8 cellular contexts compared by ENCODE assay signal in genomic region chr3:113947372-113948014, GRCh38. TPM values are rescaled to one million over a fixed set of nuclear protein-coding genes. Genes with fewer than 3 reads are reported as not detected.
DNase-seq lines count a peak whose midpoint lies in the region; ATAC-seq, FAIRE-seq and TF ChIP-seq lines count a peak whose summit lies in the region.

TSS of gene ZDHHC23 (plus strand) at chr3:113948013. CDS start at chr3:113948803, 790 bp downstream.

- no peaks in the 10 kb centered on the region for H3K9me3 Mint-ChIP-seq in GM23338

- no peaks in the 10 kb centered on the region for H3K9me3 ChIP-seq in suprapubic skin

- peaks cover 4% of the 10 kb centered on the region; the same call in 1 of the 3 replicates for H3K36me3 Mint-ChIP-seq in GM23338 (ENCODE audit: low read depth)

- WGBS in suprapubic skin = under 1% methylated on average over 27 of the region's 80 CpGs

- peak; percentile 58 for ATAC-seq in GM23338

- H3K36me3 ChIP-seq in GM23338 (ENCODE audit: insufficient read depth) (no peaks in the 10 kb centered on the region), suprapubic skin (no peaks in the 10 kb centered on the region)

- peak within 1 kb of the TSS; percentile 87; the same call in 1 of the 2 replicates for H3K27ac Mint-ChIP-seq in GM23338

- TF ChIP-seq EP300 in suprapubic skin (IDR thresholded peaks at IDR 0.05) = no peak

- peaks cover 9% of the 10 kb centered on the region for H3K27me3 Mint-ChIP-seq in GM23338 (ENCODE audit: insufficient read depth, low read depth, poor library complexity)

- H3K4me2 ChIP-seq in GM23338 = peak within 1 kb of the TSS; percentile 80

- DNase-seq in Daoy (ENCODE audit: low read depth) (peak; percentile 75), GM23338 (ENCODE audit: low spot score) (peak; percentile 76), Kasumi-1 (lab: John Stamatoyannopoulos, UW) (peak; percentile 55 to 63), RWPE1 (ENCODE audit: low spot score) (peak; percentile 73), activated gamma-delta T cell treated with Interleukin-2 at 50 U/mL for 16 hours (peak; percentile 50), frontal cortex (ENCODE audit: low spot score in 2 of 2) (peak; percentile 76 to 79), nucleus accumbens (lab: John Stamatoyannopoulos, UW) (peak in 36 of 56 donors; percentile 5 to 85 (median 41)), suprapubic skin (ENCODE audit: low spot score in 2 of 2) (peak; percentile 71 to 76)

- FAIRE-seq in frontal cortex (lab: Jason Lieb, UNC) = no peak

- peaks cover 8% of the 10 kb centered on the region; the same call in 1 of the 2 replicates for H3K27me3 ChIP-seq in GM23338 (ENCODE audit: insufficient read depth)
- no peaks in the 10 kb centered on the region for H3K27me3 ChIP-seq in suprapubic skin

- peaks cover 6% of the 10 kb centered on the region for H3F3A ChIP-seq in GM23338 (replicated peaks; ENCODE audit: low read depth)

- peak within 1 kb of the TSS; percentile 83 for H3K4me3 Mint-ChIP-seq in GM23338

- 0 out of 2 replicates have a peak, but pooled peaks cover 5% of the 10 kb centered on the region for H3K79me2 ChIP-seq in GM23338 (replicated peaks; ENCODE audit: insufficient read depth)

- peak within 1 kb of the TSS; percentile 17; the same call in 1 of the 2 replicates for H3K27ac ChIP-seq in GM23338 (ENCODE audit: low read depth)
- H3K27ac ChIP-seq in RWPE1 = peak within 1 kb of the TSS; percentile 73
- H3K27ac ChIP-seq in suprapubic skin = peak within 1 kb of the TSS; percentile 66

- peak within 1 kb of the TSS; percentile 92 for H2AFZ ChIP-seq in GM23338

- no peak for TF ChIP-seq CTCF in GM23338 (conservative IDR thresholded peaks at IDR 0.05; ENCODE audit: low read depth in 2 of 2)
- no peak for TF ChIP-seq CTCF in RWPE1 (conservative IDR thresholded peaks at IDR 0.05; ENCODE audit: low read depth)
- no peak for TF ChIP-seq CTCF in suprapubic skin (IDR thresholded peaks at IDR 0.05)

- H3K4me3 ChIP-seq in GM23338 (peak within 1 kb of the TSS; percentile 58), suprapubic skin (peak within 1 kb of the TSS; percentile 89)

- H3K4me1 Mint-ChIP-seq in GM23338 = peaks cover 20% of the 10 kb centered on the region

- TF ChIP-seq POLR2A in suprapubic skin (IDR thresholded peaks at IDR 0.05) = no peak

- no peaks in the 10 kb centered on the region for H4K20me1 ChIP-seq in GM23338 (replicated peaks; ENCODE audit: insufficient read depth)

- H3K4me1 ChIP-seq in GM23338 (ENCODE audit: insufficient read depth) = peaks cover 14% of the 10 kb centered on the region
- peaks cover 17% of the 10 kb centered on the region for H3K4me1 ChIP-seq in suprapubic skin

- CTCF ChIA-PET in RWPE1 (lab: Yijun Ruan, JAX) = no interaction called here

- H3K9me2 ChIP-seq in GM23338 (ENCODE audit: insufficient read depth) = no peaks in the 10 kb centered on the region

- POLR2A ChIA-PET in RWPE1 (lab: Yijun Ruan, JAX; ENCODE audit: low non-redundant PET) = no interaction called here

TF ChIP-seq in GM23338, 12 proteins besides CTCF, POLR2A, EP300 and RAD21 (continues in another document):
- TF ChIP-seq ZNF462 (CRISPR knock-in tag; IDR thresholded peaks at IDR 0.05) = no peak
- no peak for TF ChIP-seq ETS1 (IDR thresholded peaks at IDR 0.05)
- TF ChIP-seq STAT1 (IDR thresholded peaks at IDR 0.05; ENCODE audit: unreplicated experiment) = no peak
- no peak for TF ChIP-seq JUNB (IDR thresholded peaks at IDR 0.05; ENCODE audit: unreplicated experiment)

RNA-seq across cellular contexts. Expression of gene ZDHHC23, which starts in this region (rescaled TPM):
- 6.0 and 9.2 TPM in 2 replicates for total RNA-seq in Daoy (2014; rRNA removed; shearing (Covaris generic))
- total RNA-seq in GM23338 (2014; rRNA removed; shearing (Covaris generic)) = 14.5 and 14.8 TPM in 2 replicates
- polyA plus RNA-seq in GM23338 (2016; fragmentation: Nextera tagmentation; extraction: Ambion mirVana) = 2.7 and 3.5 TPM in 2 replicates
- 9.4 TPM for total RNA-seq in frontal cortex
- 10 to 100 TPM in 3 of 4 donors, 1 to 10 TPM in 1; 10.0 to 21.2 (median 13.0) TPM for total RNA-seq in suprapubic skin

Comparison
In these comparisons a context has a peak if more than half of its experiments do, and no peak if none do; other contexts are left out.
1. Peak in every context shown above with its lines: DNase-seq, ATAC-seq, H3K4me3 ChIP-seq and H3K27ac ChIP-seq.
2. H3K27ac ChIP-seq: peak in every context shown above with its lines; median percentile 73 in RWPE1; 66 in suprapubic skin; 17 in GM23338.